In the genomic region with DNA sequence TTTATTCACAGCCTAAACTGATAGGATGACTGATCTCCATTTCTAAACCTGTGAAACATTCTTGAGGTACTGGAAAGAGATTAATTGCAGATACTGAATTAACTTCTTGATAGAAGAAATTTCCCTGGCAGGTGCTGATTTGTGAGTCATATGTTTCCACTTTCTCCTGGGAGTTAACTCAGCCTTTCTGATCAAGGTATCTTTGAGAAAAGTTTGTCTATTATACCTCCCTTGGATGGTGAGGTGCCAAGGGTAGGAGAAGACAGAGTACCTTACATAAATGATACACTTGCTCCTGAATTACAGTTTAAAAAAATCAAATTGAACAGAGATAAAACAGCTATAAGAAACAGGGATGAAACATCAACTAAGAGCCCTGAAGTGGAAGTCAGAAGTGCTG, we compare ENCODE assay signal across 19 cellular contexts.
A peak's percentile ranks its signal among the peaks of the same experiment; 100 is the strongest.
DNase-seq lines count a peak whose midpoint lies in the region; ATAC-seq lines count a peak whose summit lies in the region.
"Had no signal": no experiment of that assay in that cellular context is flagged by ENCODE, and none has a peak within 500 bp of the region (broad histone marks: within the 10 kb centered on the region; RNA-seq: fewer than 3 reads in every experiment).

No MANE protein-coding gene starts in this region.

- H3K9me3 Mint-ChIP-seq in activated T-cell treated with anti-CD3 and anti-CD28 coated beads, Interleukin-2, amount 50 U/mL, for 72 hours: no peaks in the 10 kb centered on the region
- H3K9me3 Mint-ChIP-seq: CD4-positive, alpha-beta T cell; CD8-positive, alpha-beta T cell had no signal

- H3K27me3 ChIP-seq in Karpas-422 (ENCODE audit: low read length): no peaks in the 10 kb centered on the region
- H3K27me3 ChIP-seq: BLaER1 treated with 17β-estradiol and CSF1 and Interleukin-3, amounts not matched to agents 10 nM and 100 nM had no signal

- no peak overlapping the region for H3K9ac ChIP-seq in Karpas-422 (ENCODE audit: low read length)
- H3K9ac ChIP-seq: BLaER1 treated with 17β-estradiol and CSF1 and Interleukin-3, amounts not matched to agents 10 nM and 100 nM had no signal

- DNase-seq in activated T-cell treated with anti-CD3 and anti-CD28 coated beads, Interleukin-2, amount 50 U/mL, for 72 hours: no peak
- DNase-seq in activated T-cell treated with anti-CD3 and anti-CD28 coated beads, Interleukin-2, amount 50 U/mL, for 48 hours: no peak
- DNase-seq in Karpas-422 (no peak), NCI-H226 (peak; percentile 27), putamen (ENCODE audit: low spot score) (peak; percentile 28), Ammon's horn (ENCODE audit: low spot score) (no peak)
- no peak for DNase-seq in activated CD8-positive, alpha-beta memory T cell treated with anti-CD3 and anti-CD28 coated beads, Interleukin-2, amount 50 U/mL, for 48 hours
- no peak for DNase-seq in stimulated activated CD4-positive, alpha-beta T cell treated with anti-CD3 and anti-CD28 coated beads, Interleukin-2, amount 100 ng/mL, for 48 hours
- DNase-seq: 8988T; ACHN; Caco-2; Calu3; CD4-positive, alpha-beta T cell; CD8-positive, alpha-beta T cell; DMS79 treated with DMSO at 0.1 percent for 48 hours; GF-D8 had no signal

- H3K27ac Mint-ChIP-seq in activated T-cell treated with anti-CD3 and anti-CD28 coated beads, Interleukin-2, amount 50 U/mL, for 72 hours: peak overlapping the region; percentile 33
- H3K27ac Mint-ChIP-seq: B cell; CD4-positive, alpha-beta T cell; CD8-positive, alpha-beta T cell had no signal

- H3K4me3 Mint-ChIP-seq in activated T-cell treated with anti-CD3 and anti-CD28 coated beads, Interleukin-2, amount 50 U/mL, for 72 hours: no peak overlapping the region
- H3K4me3 Mint-ChIP-seq: B cell; CD4-positive, alpha-beta T cell; CD8-positive, alpha-beta T cell had no signal

- no peak overlapping the region for H2AFZ ChIP-seq in Karpas-422 (ENCODE audit: low read length)

- no peak for ATAC-seq in activated T-cell treated with anti-CD3 and anti-CD28 coated beads, Interleukin-2, amount 50 U/mL, for 72 hours (replicated peaks in 1 of 2)
- ATAC-seq: CD8-positive, alpha-beta T cell had no signal

- no peaks in the 10 kb centered on the region for H3K9me2 ChIP-seq in Karpas-422 (replicated peaks; ENCODE audit: insufficient read depth, low read length)

- no peaks in the 10 kb centered on the region for H3K79me2 ChIP-seq in Karpas-422 (ENCODE audit: low read length)

- H3K27ac ChIP-seq in Karpas-422 (ENCODE audit: low read length): peak overlapping the region; percentile 36; the same call in 1 of the 2 replicates
- H3K27ac ChIP-seq: BLaER1 treated with 17β-estradiol and CSF1 and Interleukin-3, amounts not matched to agents 10 nM and 100 nM; C4-2B had no signal

- H3K9me3 ChIP-seq in Karpas-422 (ENCODE audit: low read length): no peaks in the 10 kb centered on the region
- H3K9me3 ChIP-seq: Caco-2 had no signal

- H3K4me2 ChIP-seq in Karpas-422 (ENCODE audit: low read depth, low read length, poor library complexity, severe bottlenecking): no peak overlapping the region
- H3K4me2 ChIP-seq: BLaER1 treated with 17β-estradiol and CSF1 and Interleukin-3, amounts not matched to agents 10 nM and 100 nM had no signal

- no peak overlapping the region for H3K4me3 ChIP-seq in Karpas-422 (ENCODE audit: low read length)
- H3K4me3 ChIP-seq: BLaER1 treated with 17β-estradiol and CSF1 and Interleukin-3, amounts not matched to agents 10 nM and 100 nM had no signal

- H3K27me3 Mint-ChIP-seq in activated T-cell treated with anti-CD3 and anti-CD28 coated beads, Interleukin-2, amount 50 U/mL, for 72 hours (ENCODE audit: low read depth): no peaks in the 10 kb centered on the region
- H3K27me3 Mint-ChIP-seq: B cell; CD4-positive, alpha-beta T cell had no signal

- H4K20me1 ChIP-seq in Karpas-422 (ENCODE audit: insufficient read depth, low read depth, low read length): no peaks in the 10 kb centered on the region
- H4K20me1 ChIP-seq: BLaER1 treated with 17β-estradiol and CSF1 and Interleukin-3, amounts not matched to agents 10 nM and 100 nM had no signal

- H3K4me1 Mint-ChIP-seq in activated T-cell treated with anti-CD3 and anti-CD28 coated beads, Interleukin-2, amount 50 U/mL, for 72 hours (ENCODE audit: low read depth): no peaks in the 10 kb centered on the region
- H3K4me1 Mint-ChIP-seq: B cell had no signal

- peaks cover 4% of the 10 kb centered on the region for H3K4me1 ChIP-seq in Karpas-422 (ENCODE audit: low read length)
- H3K4me1 ChIP-seq: Caco-2 had no signal

- H3K36me3 ChIP-seq in Karpas-422 (ENCODE audit: insufficient read depth, low read length): 0 out of 2 replicates have a peak, but pooled peaks cover 3% of the 10 kb centered on the region

- peaks cover 0 to 8% of the 10 kb centered on the region in 2 donors for H3K36me3 Mint-ChIP-seq in activated T-cell treated with anti-CD3 and anti-CD28 coated beads, Interleukin-2, amount 50 U/mL, for 72 hours (ENCODE audit: insufficient read depth in 2 of 2)

Comparison
In these comparisons a context has a peak if more than half of its experiments do, and no peak if none do; other contexts are left out.
1. DNase-seq: peak in NCI-H226 (single experiment) and putamen (single experiment); none in activated T-cell treated with anti-CD3 and anti-CD28 coated beads, Interleukin-2, amount 50 U/mL, for 72 hours (0 of 2), activated T-cell treated with anti-CD3 and anti-CD28 coated beads, Interleukin-2, amount 50 U/mL, for 48 hours (0 of 2), Karpas-422 (single experiment), Ammon's horn (single experiment), activated CD8-positive, alpha-beta memory T cell treated with anti-CD3 and anti-CD28 coated beads, Interleukin-2, amount 50 U/mL, for 48 hours (single experiment) and stimulated activated CD4-positive, alpha-beta T cell treated with anti-CD3 and anti-CD28 coated beads, Interleukin-2, amount 100 ng/mL, for 48 hours (0 of 2).